Comparison of ENCODE assay signal across 1 cellular context in genomic region chr3:47479826-47480160, GRCh38.
TF ChIP-seq lines count a peak whose summit lies in the region.

No MANE protein-coding gene starts in this region.

TF ChIP-seq in K562, 482 proteins besides CTCF, POLR2A, EP300 and RAD21 (continued from another document):
- TF ChIP-seq TEAD2 (tag; IDR thresholded peaks at IDR 0.05) (no peak), HNRNPK (IDR thresholded peaks at IDR 0.05; ENCODE audit: low read depth, low read length, poor library complexity, severe bottlenecking) (no peak), AFF4 (CRISPR knock-in tag; IDR thresholded peaks at IDR 0.05) (no peak), ZEB2 (IDR thresholded peaks at IDR 0.05) (peak; percentile 72; the same call in 1 of the 2 replicates), ARHGAP35 (IDR thresholded peaks at IDR 0.05; ENCODE audit: partially characterized antibody) (no peak), BCOR (IDR thresholded peaks at IDR 0.05) (no peak), PRMT5 (CRISPR knock-in tag; IDR thresholded peaks at IDR 0.05) (no peak), SNIP1 (IDR thresholded peaks at IDR 0.05; ENCODE audit: low read depth) (no peak), ZNF239 (CRISPR knock-in tag; IDR thresholded peaks at IDR 0.05) (no peak), KHSRP (IDR thresholded peaks at IDR 0.05) (no peak), ZNF197 (CRISPR knock-in tag; IDR thresholded peaks at IDR 0.05; ENCODE audit: low read depth) (no peak), MCM7 (IDR thresholded peaks at IDR 0.05) (no peak), NR2F6 (CRISPR knock-in tag; IDR thresholded peaks at IDR 0.05) (no peak), FOXJ2 (tag; IDR thresholded peaks at IDR 0.05) (peak; percentile 48; the same call in 1 of the 2 replicates), RBM14 (IDR thresholded peaks at IDR 0.05; ENCODE audit: borderline replicate concordance, insufficient read depth, low read depth, low read length) (no peak), TOE1 (IDR thresholded peaks at IDR 0.05; ENCODE audit: borderline replicate concordance) (no peak), TOE1 (CRISPR knock-in tag; IDR thresholded peaks at IDR 0.05; ENCODE audit: borderline replicate concordance, low read depth) (no peak), SIN3B (IDR thresholded peaks at IDR 0.05; ENCODE audit: low read depth) (no peak), ZNF512 (tag; IDR thresholded peaks at IDR 0.05) (no peak), TEAD4 (IDR thresholded peaks at IDR 0.05; ENCODE audit: low read length) (0 out of 2 replicates have a peak, but pooled peaks have one; percentile 15), TEAD4 (CRISPR knock-in tag; IDR thresholded peaks at IDR 0.05; ENCODE audit: borderline replicate concordance) (no peak), TAL1 (IDR thresholded peaks at IDR 0.05) (0 out of 2 replicates have a peak, but pooled peaks have one; percentile 9), CBFA2T3 (IDR thresholded peaks at IDR 0.05) (peak; percentile 39; the same call in 1 of the 2 replicates), SMARCA4 (IDR thresholded peaks at IDR 0.05) (peak; percentile 47; the same call in 1 of the 2 replicates)
- TF ChIP-seq, protein P1, sequence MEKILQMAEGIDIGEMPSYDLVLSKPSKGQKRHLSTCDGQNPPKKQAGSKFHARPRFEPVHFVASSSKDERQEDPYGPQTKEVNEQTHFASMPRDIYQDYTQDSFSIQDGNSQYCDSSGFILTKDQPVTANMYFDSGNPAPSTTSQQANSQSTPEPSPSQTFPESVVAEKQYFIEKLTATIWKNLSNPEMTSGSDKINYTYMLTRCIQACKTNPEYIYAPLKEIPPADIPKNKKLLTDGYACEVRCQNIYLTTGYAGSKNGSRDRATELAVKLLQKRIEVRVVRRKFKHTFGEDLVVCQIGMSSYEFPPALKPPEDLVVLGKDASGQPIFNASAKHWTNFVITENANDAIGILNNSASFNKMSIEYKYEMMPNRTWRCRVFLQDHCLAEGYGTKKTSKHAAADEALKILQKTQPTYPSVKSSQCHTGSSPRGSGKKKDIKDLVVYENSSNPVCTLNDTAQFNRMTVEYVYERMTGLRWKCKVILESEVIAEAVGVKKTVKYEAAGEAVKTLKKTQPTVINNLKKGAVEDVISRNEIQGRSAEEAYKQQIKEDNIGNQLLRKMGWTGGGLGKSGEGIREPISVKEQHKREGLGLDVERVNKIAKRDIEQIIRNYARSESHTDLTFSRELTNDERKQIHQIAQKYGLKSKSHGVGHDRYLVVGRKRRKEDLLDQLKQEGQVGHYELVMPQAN (IDR thresholded peaks at IDR 0.05; ENCODE audit: borderline replicate concordance), result 0 out of 2 replicates have a peak, but pooled peaks have one; percentile 13
- TF ChIP-seq, protein P2, sequence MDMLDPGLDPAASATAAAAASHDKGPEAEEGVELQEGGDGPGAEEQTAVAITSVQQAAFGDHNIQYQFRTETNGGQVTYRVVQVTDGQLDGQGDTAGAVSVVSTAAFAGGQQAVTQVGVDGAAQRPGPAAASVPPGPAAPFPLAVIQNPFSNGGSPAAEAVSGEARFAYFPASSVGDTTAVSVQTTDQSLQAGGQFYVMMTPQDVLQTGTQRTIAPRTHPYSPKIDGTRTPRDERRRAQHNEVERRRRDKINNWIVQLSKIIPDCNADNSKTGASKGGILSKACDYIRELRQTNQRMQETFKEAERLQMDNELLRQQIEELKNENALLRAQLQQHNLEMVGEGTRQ (CRISPR knock-in tag; IDR thresholded peaks at IDR 0.05), result no peak
- TF ChIP-seq, protein P3, sequence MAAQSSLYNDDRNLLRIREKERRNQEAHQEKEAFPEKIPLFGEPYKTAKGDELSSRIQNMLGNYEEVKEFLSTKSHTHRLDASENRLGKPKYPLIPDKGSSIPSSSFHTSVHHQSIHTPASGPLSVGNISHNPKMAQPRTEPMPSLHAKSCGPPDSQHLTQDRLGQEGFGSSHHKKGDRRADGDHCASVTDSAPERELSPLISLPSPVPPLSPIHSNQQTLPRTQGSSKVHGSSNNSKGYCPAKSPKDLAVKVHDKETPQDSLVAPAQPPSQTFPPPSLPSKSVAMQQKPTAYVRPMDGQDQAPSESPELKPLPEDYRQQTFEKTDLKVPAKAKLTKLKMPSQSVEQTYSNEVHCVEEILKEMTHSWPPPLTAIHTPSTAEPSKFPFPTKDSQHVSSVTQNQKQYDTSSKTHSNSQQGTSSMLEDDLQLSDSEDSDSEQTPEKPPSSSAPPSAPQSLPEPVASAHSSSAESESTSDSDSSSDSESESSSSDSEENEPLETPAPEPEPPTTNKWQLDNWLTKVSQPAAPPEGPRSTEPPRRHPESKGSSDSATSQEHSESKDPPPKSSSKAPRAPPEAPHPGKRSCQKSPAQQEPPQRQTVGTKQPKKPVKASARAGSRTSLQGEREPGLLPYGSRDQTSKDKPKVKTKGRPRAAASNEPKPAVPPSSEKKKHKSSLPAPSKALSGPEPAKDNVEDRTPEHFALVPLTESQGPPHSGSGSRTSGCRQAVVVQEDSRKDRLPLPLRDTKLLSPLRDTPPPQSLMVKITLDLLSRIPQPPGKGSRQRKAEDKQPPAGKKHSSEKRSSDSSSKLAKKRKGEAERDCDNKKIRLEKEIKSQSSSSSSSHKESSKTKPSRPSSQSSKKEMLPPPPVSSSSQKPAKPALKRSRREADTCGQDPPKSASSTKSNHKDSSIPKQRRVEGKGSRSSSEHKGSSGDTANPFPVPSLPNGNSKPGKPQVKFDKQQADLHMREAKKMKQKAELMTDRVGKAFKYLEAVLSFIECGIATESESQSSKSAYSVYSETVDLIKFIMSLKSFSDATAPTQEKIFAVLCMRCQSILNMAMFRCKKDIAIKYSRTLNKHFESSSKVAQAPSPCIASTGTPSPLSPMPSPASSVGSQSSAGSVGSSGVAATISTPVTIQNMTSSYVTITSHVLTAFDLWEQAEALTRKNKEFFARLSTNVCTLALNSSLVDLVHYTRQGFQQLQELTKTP (IDR thresholded peaks at IDR 0.05; ENCODE audit: low read depth in 1 of 2, partially characterized antibody in 2 of 2), result peak in 1 of 2 experiments; percentile 6
- TF ChIP-seq, protein P4, sequence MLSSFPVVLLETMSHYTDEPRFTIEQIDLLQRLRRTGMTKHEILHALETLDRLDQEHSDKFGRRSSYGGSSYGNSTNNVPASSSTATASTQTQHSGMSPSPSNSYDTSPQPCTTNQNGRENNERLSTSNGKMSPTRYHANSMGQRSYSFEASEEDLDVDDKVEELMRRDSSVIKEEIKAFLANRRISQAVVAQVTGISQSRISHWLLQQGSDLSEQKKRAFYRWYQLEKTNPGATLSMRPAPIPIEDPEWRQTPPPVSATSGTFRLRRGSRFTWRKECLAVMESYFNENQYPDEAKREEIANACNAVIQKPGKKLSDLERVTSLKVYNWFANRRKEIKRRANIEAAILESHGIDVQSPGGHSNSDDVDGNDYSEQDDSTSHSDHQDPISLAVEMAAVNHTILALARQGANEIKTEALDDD (IDR thresholded peaks at IDR 0.05), result peak; percentile 69
